18 cellular contexts compared by ENCODE assay signal in the genomic region with DNA sequence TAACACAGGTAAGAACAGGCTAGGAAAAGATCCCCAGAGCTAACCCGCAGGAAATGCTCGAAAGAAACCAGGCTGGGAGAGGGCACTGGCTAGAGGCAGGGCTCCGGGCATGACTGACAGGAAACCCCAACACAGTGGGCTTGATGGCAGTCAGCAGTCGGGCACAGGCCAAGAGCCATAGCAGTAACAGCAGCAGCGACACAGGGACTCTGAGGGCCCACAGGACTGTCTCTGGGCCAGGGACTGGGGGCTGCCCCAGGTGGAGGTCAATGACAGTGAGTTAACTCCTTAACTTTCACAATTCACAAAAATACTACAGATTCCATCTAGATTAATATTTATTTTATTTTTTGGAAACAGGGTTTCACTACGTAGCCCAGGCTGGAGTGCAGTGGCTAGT. TPM values are rescaled to one million over a fixed set of nuclear protein-coding genes. Genes with fewer than 3 reads are reported as not detected.
DNase-seq lines count a peak whose midpoint lies in the region; ATAC-seq and TF ChIP-seq lines count a peak whose summit lies in the region.
"Had no signal": no experiment of that assay in that cellular context is flagged by ENCODE, and none has a peak within 500 bp of the region (broad histone marks: within the 10 kb centered on the region; RNA-seq: fewer than 3 reads in every experiment).

No MANE protein-coding gene starts in this region.

- intact Hi-C loops in heart left ventricle (cut with DNase I) = no loop called here

- H3K4me1 ChIP-seq in esophagus (ENCODE audit: control insufficient read depth in 2 of 2, insufficient read depth in 2 of 2, low read length in 1 of 2) (peaks cover 0 to 7% of the 10 kb centered on the region in 2 donors), heart left ventricle (peaks cover 0 to 19% (median 0%) of the 10 kb centered on the region in 12 donors)

- 92 to 93% methylated on average over 6 of the region's 6 CpGs for WGBS in esophagus, 2 donors
- 91 to 97% (median 95%) methylated on average over 6 of the region's 6 CpGs for WGBS in heart left ventricle, 4 donors

- peak; percentile 30 for DNase-seq in activated effector memory CD4-positive, alpha-beta T cell treated with anti-CD3 and anti-CD28 coated beads, Interleukin-2, amount 50 U/mL, for 16 hours
- no peak for DNase-seq in activated effector memory CD4-positive, alpha-beta T cell treated with Interleukin-2 at 50 U/mL for 16 hours
- DNase-seq in mesothelial cell of epicardium (ENCODE audit: low spot score in 2 of 2, unreplicated experiment in 2 of 2) (no peak), heart left ventricle (no peak), OCI-M2 (lab: John Stamatoyannopoulos, UW; ENCODE audit: unreplicated experiment) (no peak)
- DNase-seq: DMS 273 treated with DMSO at 0.1 percent for 48 hours, DND-41, IMR-90, NCI-H1417, NCI-H187 treated with DMSO at 0.1 percent for 48 hours, NCI-H345, NCI-H524 treated with DMSO at 0.1 percent for 48 hours, SJCRH30 had no signal

- H3K9me3 ChIP-seq in esophagus (ENCODE audit: control insufficient read depth in 2 of 2, insufficient read depth in 1 of 2, low read depth in 1 of 2, low read length in 1 of 2) (no peaks in the 10 kb centered on the region), heart left ventricle (no peaks in the 10 kb centered on the region)
- H3K9me3 ChIP-seq: HAP-1, SJCRH30 had no signal

- H3K36me3 ChIP-seq in esophagus (ENCODE audit: control insufficient read depth in 2 of 2, insufficient read depth in 2 of 2, low read length in 1 of 2) (peaks cover 0 to 3% of the 10 kb centered on the region in 2 donors), heart left ventricle (peaks cover 0 to 29% (median 11%) of the 10 kb centered on the region in 9 donors)
- H3K36me3 ChIP-seq: HAP-1, SJCRH30 had no signal

- H3K4me3 Mint-ChIP-seq in mesothelial cell of epicardium = no peak overlapping the region

- H3K27ac Mint-ChIP-seq in mesothelial cell of epicardium = peak overlapping the region; percentile 25

- no peak overlapping the region for H3K4me3 ChIP-seq in esophagus (ENCODE audit: low read depth in 1 of 2, low read length in 2 of 2)
- no peak overlapping the region for H3K4me3 ChIP-seq in heart left ventricle
- H3K4me3 ChIP-seq: HAP-1, SJCRH30 had no signal

- peaks cover 13% of the 10 kb centered on the region for H3K36me3 Mint-ChIP-seq in mesothelial cell of epicardium

- H3K27me3 Mint-ChIP-seq in mesothelial cell of epicardium (ENCODE audit: low read depth) = no peaks in the 10 kb centered on the region

- H3K9me3 Mint-ChIP-seq in mesothelial cell of epicardium = no peaks in the 10 kb centered on the region

- TF ChIP-seq CTCF in mesothelial cell of epicardium (IDR thresholded peaks at IDR 0.05; ENCODE audit: unreplicated experiment) = no peak
- no peak for TF ChIP-seq CTCF in heart left ventricle (IDR thresholded peaks at IDR 0.05)

- ATAC-seq in HG02852 (IDR thresholded peaks at IDR 0.05; ENCODE audit: unreplicated experiment) = no peak
- ATAC-seq in heart left ventricle = no peak
- ATAC-seq in GM19324 (IDR thresholded peaks at IDR 0.05; ENCODE audit: low FRiP score, unreplicated experiment) = no peak

- no peaks in the 10 kb centered on the region for H3K27me3 ChIP-seq in esophagus (ENCODE audit: control insufficient read depth in 1 of 2, insufficient read depth in 2 of 2, low read length in 2 of 2)
- H3K27me3 ChIP-seq in heart left ventricle = no peaks in the 10 kb centered on the region
- H3K27me3 ChIP-seq: SJCRH30 had no signal

- no peak for TF ChIP-seq POLR2A in heart left ventricle (IDR thresholded peaks at IDR 0.05)

- H3K27ac ChIP-seq in esophagus (ENCODE audit: low read depth in 2 of 2, low read length in 1 of 2) = peak overlapping the region; percentile 49 to 78
- no peak overlapping the region for H3K27ac ChIP-seq in heart left ventricle
- H3K27ac ChIP-seq: 22Rv1, SJCRH30 had no signal

- peaks cover 3% of the 10 kb centered on the region for H3K4me1 Mint-ChIP-seq in mesothelial cell of epicardium

RNA-seq across cellular contexts. Expression of a gene that starts 37.3 kb away (rescaled TPM):
- under 1 TPM; 0.45 to 0.71 TPM for polyA plus RNA-seq in esophagus
- 2.6 to 3.6 TPM (median 3.5 TPM) in 3 replicates for total RNA-seq in mesothelial cell of epicardium
- total RNA-seq in heart left ventricle = under 1 TPM in 8 of 9 donors, not detected in 1; 0.28 to 0.94 (median 0.56) TPM
- polyA plus RNA-seq in heart left ventricle = 1 to 10 TPM in 1 of 2 donors, under 1 TPM in 1; 0.50 to 1.4 TPM

Comparison
In these comparisons a context has a peak if more than half of its experiments do, and no peak if none do; other contexts are left out.
1. H3K27ac ChIP-seq: peak in esophagus (2 of 2); none in heart left ventricle (0 of 12).